15 cellular contexts compared by ENCODE assay signal in genomic region chr6:125299257-125299656, GRCh38. TPM values are rescaled to one million over a fixed set of nuclear protein-coding genes. Genes with fewer than 3 reads are reported as not detected.
DNase-seq lines count a peak whose midpoint lies in the region; ATAC-seq, FAIRE-seq and TF ChIP-seq lines count a peak whose summit lies in the region.
"Had no signal": no experiment of that assay in that cellular context is flagged by ENCODE, and none has a peak within 500 bp of the region (broad histone marks: within the 10 kb centered on the region; RNA-seq: fewer than 3 reads in every experiment).

No MANE protein-coding gene starts in this region.

- ATAC-seq in GM12878 (peak; percentile 6; the same call in 1 of the 3 replicates), upper lobe of right lung (no peak), GM21367 (IDR thresholded peaks at IDR 0.05; ENCODE audit: unreplicated experiment) (no peak), HG03045 (IDR thresholded peaks at IDR 0.05; ENCODE audit: unreplicated experiment) (no peak)

- no peaks in the 10 kb centered on the region for H3K4me1 ChIP-seq in Loucy (ENCODE audit: insufficient read depth, low read length, poor library complexity, severe bottlenecking)
- no peaks in the 10 kb centered on the region for H3K4me1 ChIP-seq in GM12878 (ENCODE audit: control insufficient read depth, insufficient read depth, low read length)
- H3K4me1 ChIP-seq in trophoblast cell (ENCODE audit: control insufficient read depth in 1 of 2, insufficient read depth in 2 of 2, low read length in 2 of 2): peaks cover 0 to 1% of the 10 kb centered on the region in 2 experiments
- peaks cover 31% of the 10 kb centered on the region for H3K4me1 ChIP-seq in upper lobe of right lung

- FAIRE-seq in GM12878 (lab: Jason Lieb, UNC): no peak
- FAIRE-seq: colon, frontal cortex had no signal

- H3K18ac ChIP-seq in trophoblast cell (ENCODE audit: low read length): no peak overlapping the region

- H3K14ac ChIP-seq in trophoblast cell (ENCODE audit: low read length): no peak overlapping the region

- TF ChIP-seq EP300 in GM12878 (IDR thresholded peaks at IDR 0.05; ENCODE audit: borderline replicate concordance in 1 of 2, control insufficient read depth in 1 of 2, low read depth in 2 of 2, low read length in 2 of 2): no peak

- peaks cover 7% of the 10 kb centered on the region for H3K79me1 ChIP-seq in trophoblast cell (ENCODE audit: low read length)

- 100% methylated on average over 3 of the region's 3 CpGs for WGBS in GM12878 (ENCODE audit: insufficient coverage, insufficient replicate concordance, low lambda C conversion rate, missing lambda C conversion rate)
- WGBS in trophoblast cell (ENCODE audit: extremely low coverage, insufficient coverage, insufficient read length): no CpG with 5 or more reads among the region's 3 CpGs

- H4K91ac ChIP-seq in trophoblast cell (ENCODE audit: low read depth, low read length): no peak overlapping the region

- H3K9ac ChIP-seq in Loucy (ENCODE audit: low read depth, low read length, poor library complexity, severe bottlenecking) (no peak overlapping the region), GM12878 (ENCODE audit: control insufficient read depth, insufficient read depth, low read length) (no peak overlapping the region), trophoblast cell (ENCODE audit: low read length) (no peak overlapping the region)

- peak overlapping the region; percentile 71 for H3K4me3 ChIP-seq in Loucy (ENCODE audit: low read length, poor library complexity, severe bottlenecking)
- H3K4me3 ChIP-seq in GM12878: peak overlapping the region; percentile 74; the same call in 1 of the 2 replicates
- no peak overlapping the region for H3K4me3 ChIP-seq in trophoblast cell (ENCODE audit: low read depth, low read length)
- no peak overlapping the region for H3K4me3 ChIP-seq in upper lobe of right lung
- H3K4me3 ChIP-seq: lung had no signal

- H2AFZ ChIP-seq in Loucy (ENCODE audit: low read length): no peak overlapping the region
- no peak overlapping the region for H2AFZ ChIP-seq in GM12878 (ENCODE audit: control insufficient read depth, low read depth, low read length)
- no peak overlapping the region for H2AFZ ChIP-seq in trophoblast cell (ENCODE audit: insufficient read depth, low read length, poor library complexity)

- H2AK5ac ChIP-seq in trophoblast cell (ENCODE audit: low read length): no peak overlapping the region

- H3K36me3 ChIP-seq in Loucy (ENCODE audit: insufficient read depth, low read length) (no peaks in the 10 kb centered on the region), GM12878 (ENCODE audit: control insufficient read depth in 2 of 2, insufficient read depth in 2 of 2, low read length in 1 of 2) (peaks cover 2 to 15% of the 10 kb centered on the region in 2 experiments; a peak in 3 of 4 replicates), trophoblast cell (ENCODE audit: control insufficient read depth in 1 of 2, insufficient read depth in 2 of 2, low read length in 2 of 2) (peaks cover 6 to 12% of the 10 kb centered on the region in 2 experiments), upper lobe of right lung (peaks cover 50% of the 10 kb centered on the region)

- H3K27ac ChIP-seq in GM12878 (ENCODE audit: control insufficient read depth, insufficient read depth) (no peak overlapping the region; the same call in 1 of the 2 replicates), trophoblast cell (ENCODE audit: low read depth, low read length) (no peak overlapping the region), upper lobe of right lung (no peak overlapping the region)
- H3K27ac ChIP-seq: ascending aorta had no signal

- no peak overlapping the region for H2BK12ac ChIP-seq in trophoblast cell (ENCODE audit: low read length)

- in situ Hi-C loops in GM12878 (cut with MboI): no loop called here

- H2BK5ac ChIP-seq in trophoblast cell (ENCODE audit: low read depth, low read length, poor library complexity): no peak overlapping the region

- intact Hi-C loops in GM12878 (cut with micrococcal nuclease; ENCODE audit: unreplicated experiment): no loop called here
- intact Hi-C loops in upper lobe of right lung (cut with DNase I): no loop called here

- H3K9me3 ChIP-seq in Loucy (ENCODE audit: insufficient read depth, low read depth, low read length) (no peaks in the 10 kb centered on the region), GM12878 (replicated peaks; ENCODE audit: control insufficient read depth, insufficient read depth, low read length) (no peaks in the 10 kb centered on the region), trophoblast cell (ENCODE audit: insufficient read depth, low read depth, low read length) (no peaks in the 10 kb centered on the region), upper lobe of right lung (no peaks in the 10 kb centered on the region)
- H3K9me3 ChIP-seq: ascending aorta had no signal

- H4K12ac ChIP-seq in trophoblast cell (ENCODE audit: low read depth, low read length): no peak overlapping the region

- no peaks in the 10 kb centered on the region for H4K20me1 ChIP-seq in Loucy (ENCODE audit: insufficient read depth, low read length, poor library complexity, severe bottlenecking)
- H4K20me1 ChIP-seq in GM12878 (ENCODE audit: control insufficient read depth, insufficient read depth): no peaks in the 10 kb centered on the region

- POLR2A ChIA-PET in GM12878 (lab: Charles Lee): no interaction called here

- H3K9me2 ChIP-seq in Loucy (replicated peaks; ENCODE audit: low read depth, low read length): no peaks in the 10 kb centered on the region

- no peak for TF ChIP-seq RAD21 in GM12878 (IDR thresholded peaks at IDR 0.05; ENCODE audit: insufficient read depth, low read depth, low read length)

- no peaks in the 10 kb centered on the region for H3F3A ChIP-seq in Loucy (ENCODE audit: low read depth)

- H2BK120ac ChIP-seq in trophoblast cell (ENCODE audit: insufficient read depth, low read length, poor library complexity): no peak overlapping the region

- no peak overlapping the region for H4K8ac ChIP-seq in trophoblast cell (ENCODE audit: low read depth, low read length)

- CTCF ChIA-PET in GM12878 (lab: Yijun Ruan, JAX): no interaction called here

- RAD21 ChIA-PET in GM12878 (lab: Charles Lee; ENCODE audit: unreplicated experiment): no interaction called here

- TF ChIP-seq CTCF in Loucy (conservative IDR thresholded peaks at IDR 0.05; ENCODE audit: low read length) (no peak), GM12878 (IDR thresholded peaks at IDR 0.05 in 2 of 3, conservative IDR thresholded peaks at IDR 0.05 in 1 of 3; ENCODE audit: control insufficient read depth in 2 of 3, extremely low read depth in 1 of 3, insufficient read depth in 1 of 3, low read depth in 3 of 3, low read length in 3 of 3) (no peak), upper lobe of right lung (IDR thresholded peaks at IDR 0.05) (no peak)

- H3K4ac ChIP-seq in trophoblast cell (ENCODE audit: low read depth, low read length): peak overlapping the region; percentile 4

- peak overlapping the region; percentile 65 for H3K4me2 ChIP-seq in Loucy (ENCODE audit: low read depth, low read length, poor library complexity, severe bottlenecking)
- H3K4me2 ChIP-seq in GM12878 (ENCODE audit: control insufficient read depth, insufficient read depth): peak overlapping the region; percentile 58; the same call in 1 of the 2 replicates
- no peak overlapping the region for H3K4me2 ChIP-seq in trophoblast cell (ENCODE audit: low read length)

- SMC1A ChIA-PET in GM12878 (lab: Charles Lee; ENCODE audit: uncharacterized antibody, unreplicated experiment): interaction anchor here (0.9 to 1.6 kb wide), 3 partner anchors 48 to 696 kb away, joined by 3 to 4 read pairs (median 3); no protein-coding TSS in a partner anchor

- peaks cover 8% of the 10 kb centered on the region for H3K27me3 ChIP-seq in Loucy (ENCODE audit: insufficient read depth, low read length, poor library complexity, severe bottlenecking)
- no peaks in the 10 kb centered on the region for H3K27me3 ChIP-seq in GM12878 (replicated peaks in 1 of 2; ENCODE audit: control insufficient read depth in 2 of 2, insufficient read depth in 2 of 2, low read length in 1 of 2)
- no peaks in the 10 kb centered on the region for H3K27me3 ChIP-seq in trophoblast cell (ENCODE audit: insufficient read depth, low read length)
- H3K27me3 ChIP-seq in upper lobe of right lung: no peaks in the 10 kb centered on the region
- H3K27me3 ChIP-seq: ascending aorta had no signal

- no TSS peak for BruUV-seq in GM12878 (replicated peaks; lab: Mats Ljungman, UMichigan)

- H3K23ac ChIP-seq in trophoblast cell (ENCODE audit: low read length): no peak overlapping the region

- H3K79me2 ChIP-seq in Loucy (ENCODE audit: insufficient read depth, low read length) (peaks cover 18% of the 10 kb centered on the region), GM12878 (ENCODE audit: control insufficient read depth, insufficient read depth, low read length) (peaks cover 23% of the 10 kb centered on the region), trophoblast cell (ENCODE audit: control insufficient read depth, insufficient read depth, low read length, poor library complexity) (peaks cover 6% of the 10 kb centered on the region)

- no peak for TF ChIP-seq POLR2A in GM12878 (IDR thresholded peaks at IDR 0.05; ENCODE audit: low read depth, low read length)

- peak; percentile 10 for DNase-seq in activated naive CD4-positive, alpha-beta T cell treated with Interleukin-2 at 50 U/mL for 16 hours
- no peak for DNase-seq in activated naive CD4-positive, alpha-beta T cell treated with anti-CD3 and anti-CD28 coated beads, Interleukin-2, amount 50 U/mL, for 16 hours
- DNase-seq in GM12878 (ENCODE audit: low read depth, low spot score) (no peak), trophoblast cell (no peak), upper lobe of right lung (no peak)
- DNase-seq: activated CD4-positive, CD25-positive, alpha-beta regulatory T cell; Calu3; NCI-H1694 had no signal

RNA-seq across cellular contexts. Expression of gene HDDC2, which starts 2.5 kb away (rescaled TPM):
- 54.5 and 55.0 TPM in 2 replicates for total RNA-seq in GM12878 (2013; cell fraction: nucleolus; rRNA removed)
- total RNA-seq in GM12878 (2014; rRNA removed) (59.4 and 65.1 TPM in 2 replicates), GM12878 (2014; rRNA removed; fragmentation: Illumina TruSeq; extraction: Trizol) (61.9 and 64.9 TPM in 2 replicates), GM12878 (2021) (54.5 and 56.7 TPM in 2 replicates), upper lobe of right lung (51.7 TPM)
- 48.6 TPM for polyA plus RNA-seq in GM12878 (2011; ENCODE audit: low read depth)
- polyA plus RNA-seq in GM12878 (2011; rRNA removed) (148 and 174 TPM in 2 replicates), GM12878 (2014; fragmentation: Illumina TruSeq; extraction: Trizol) (78.1 and 92.7 TPM in 2 replicates), GM12878 (2014; fragmentation: Nextera tagmentation; extraction: Ambion mirVana) (100 to 1,000 TPM; 132 to 134 TPM), GM12878 (2014; rRNA removed) (94.5 and 97.7 TPM in 2 replicates), GM12878 (2016; fragmentation: Nextera tagmentation; extraction: Ambion mirVana) (100 to 1,000 TPM in 1 of 2 experiments, 10 to 100 TPM in 1; 90.9 to 101 TPM)
- 103 and 110 TPM in 2 replicates for polyA plus RNA-seq in GM12878 (2011; cell fraction: cytosol; rRNA removed)
- polyA plus RNA-seq in GM12878 (2011; cell fraction: nucleus; rRNA removed): 60.2 and 66.8 TPM in 2 replicates
- 62.8 and 68.1 TPM in 2 replicates for polyA plus RNA-seq in GM12878 (2012)
- 46.4 and 54.0 TPM in 2 replicates for polyA minus RNA-seq in GM12878 (2011; rRNA and poly(A)+ RNA removed)
- 18.0 and 19.8 TPM in 2 replicates for polyA minus RNA-seq in GM12878 (2011; cell fraction: cytosol; rRNA and poly(A)+ RNA removed)
- polyA minus RNA-seq in GM12878 (2011; cell fraction: nucleus; rRNA and poly(A)+ RNA removed): 28.9 and 50.0 TPM in 2 replicates
- polyA plus RNA-seq in trophoblast cell (2013): 44.4 and 47.3 TPM in 2 replicates

Comparison
In these comparisons a context has a peak if more than half of its experiments do, and no peak if none do; other contexts are left out.
1. H3K4me3 ChIP-seq: peak in Loucy (single experiment) and GM12878 (single experiment); none in trophoblast cell (single experiment) and upper lobe of right lung (single experiment).